In the genomic region with DNA sequence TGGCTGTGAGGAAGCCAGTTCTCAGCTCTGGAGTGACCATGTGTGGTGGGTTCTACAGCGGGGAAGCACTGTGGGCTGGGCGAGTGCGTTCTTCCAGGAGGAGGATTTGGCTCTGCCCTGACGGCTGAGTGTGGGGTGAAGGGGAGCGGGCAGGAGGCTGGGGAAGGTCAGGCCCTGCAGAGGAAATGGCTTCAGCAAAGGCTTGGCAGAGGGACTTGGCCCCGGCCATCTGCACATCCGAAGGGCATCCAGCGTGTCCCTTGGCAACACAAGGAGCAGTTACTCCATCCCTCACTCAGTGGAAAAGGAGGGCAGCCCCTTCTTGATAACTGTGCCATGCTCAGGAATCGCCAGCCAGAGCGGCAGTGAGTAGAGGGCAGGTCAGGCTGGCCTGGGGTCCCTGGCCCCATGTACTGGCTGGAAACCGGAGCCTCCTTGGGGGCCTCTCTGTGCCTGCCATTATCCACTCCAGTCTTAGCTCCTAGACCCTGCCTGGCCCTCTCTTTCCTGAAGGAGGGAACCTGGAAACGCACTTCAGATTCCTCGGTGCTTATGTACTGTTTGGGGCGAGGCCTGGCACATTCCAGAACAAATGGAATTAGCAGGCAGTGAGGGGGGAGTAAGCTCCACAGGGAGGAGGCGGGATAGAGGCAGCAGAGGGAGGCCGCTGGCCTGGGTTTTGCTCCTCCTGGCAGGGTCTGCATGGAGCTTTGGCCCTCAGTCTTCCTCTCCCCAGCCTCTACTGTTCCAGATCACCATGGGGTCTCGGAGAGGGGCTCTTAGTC, we compare ENCODE assay signal across 10 cellular contexts.
DNase-seq lines count a peak whose midpoint lies in the region; ATAC-seq and TF ChIP-seq lines count a peak whose summit lies in the region.
"Had no signal": no experiment of that assay in that cellular context is flagged by ENCODE, and none has a peak within 500 bp of the region (broad histone marks: within the 10 kb centered on the region; RNA-seq: fewer than 3 reads in every experiment).

No MANE protein-coding gene starts in this region.

- peaks cover 31% of the 10 kb centered on the region for H3K27me3 Mint-ChIP-seq in stimulated activated naive CD8-positive, alpha-beta T cell treated with anti-CD3 and anti-CD28 coated beads, Interleukin-15, amount 100 ng/mL, for 72 hours
- peaks cover 19% of the 10 kb centered on the region for H3K27me3 Mint-ChIP-seq in activated T-helper 1 cell treated with anti-CD3 and anti-CD28 coated beads, Interleukin-12 subunit alpha, Interleukin-12 subunit beta, Interleukin-2, Interleukin-4 antibody, amounts not matched to agents 30 ng/mL and 10 ng/mL and 1 ng/mL, durations not matched to agents 14 hours and 24 hours and 36 hours (ENCODE audit: insufficient read depth)
- H3K27me3 Mint-ChIP-seq: activated naive CD4-positive, alpha-beta T cell treated with anti-CD3 and anti-CD28 coated beads, Interleukin-2, amount 50 U/mL, for 24 hours had no signal

- WGBS in body of pancreas, 2 donors: 73% methylated on average over 10 to 17 of the region's 17 CpGs

- no peak overlapping the region for H3K4me3 ChIP-seq in body of pancreas
- H3K4me3 ChIP-seq in retinal pigment epithelial cell (ENCODE audit: low read length): no peak overlapping the region

- H3K36me3 ChIP-seq in body of pancreas (replicated peaks in 1 of 2; ENCODE audit: insufficient read depth in 1 of 2, low read depth in 2 of 2): no peaks in the 10 kb centered on the region

- intact Hi-C loops in body of pancreas (cut with DNase I): no loop called here
- intact Hi-C loops in activated T-helper 1 cell treated with anti-CD3 and anti-CD28 coated beads, Interleukin-12 subunit alpha, Interleukin-12 subunit beta, Interleukin-2, Interleukin-4 antibody, amounts not matched to agents 30 ng/mL and 10 ng/mL and 1 ng/mL, durations not matched to agents 14 hours and 24 hours and 36 hours (cut with micrococcal nuclease): no loop called here

- H3K27me3 ChIP-seq in body of pancreas: no peaks in the 10 kb centered on the region

- peak overlapping the region in 3 of 4 donors; percentile 31 to 53 (median 50) for H3K27ac ChIP-seq in body of pancreas

- no peaks in the 10 kb centered on the region for H3K36me3 Mint-ChIP-seq in activated T-helper 1 cell treated with anti-CD3 and anti-CD28 coated beads, Interleukin-12 subunit alpha, Interleukin-12 subunit beta, Interleukin-2, Interleukin-4 antibody, amounts not matched to agents 30 ng/mL and 10 ng/mL and 1 ng/mL, durations not matched to agents 14 hours and 24 hours and 36 hours (ENCODE audit: low read depth)
- H3K36me3 Mint-ChIP-seq: activated naive CD4-positive, alpha-beta T cell treated with anti-CD3 and anti-CD28 coated beads, Interleukin-2, amount 50 U/mL, for 24 hours had no signal

- DNase-seq in EL: peak; percentile 57
- DNase-seq in body of pancreas: peak in 3 of 4 donors; percentile 23 to 64 (median 54)
- peak; percentile 59 for DNase-seq in hepatic stellate cell (ENCODE audit: low spot score)
- peak; percentile 86 for DNase-seq in retinal pigment epithelial cell (ENCODE audit: low read depth)
- DNase-seq in stimulated activated naive CD8-positive, alpha-beta T cell treated with anti-CD3 and anti-CD28 coated beads, Interleukin-15, amount 100 ng/mL, for 72 hours: no peak
- DNase-seq in NCI-H1694 (lab: John Stamatoyannopoulos, UW): no peak
- no peak for DNase-seq in activated T-helper 1 cell treated with anti-CD3 and anti-CD28 coated beads, Interleukin-12 subunit alpha, Interleukin-12 subunit beta, Interleukin-2, Interleukin-4 antibody, amounts not matched to agents 30 ng/mL and 10 ng/mL and 1 ng/mL, durations not matched to agents 14 hours and 24 hours and 36 hours (ENCODE audit: low spot score)
- DNase-seq: NCI-H1092 had no signal

- TF ChIP-seq POLR2A in body of pancreas (IDR thresholded peaks at IDR 0.05): peak; percentile 13 to 20 (median 14)

- H3K4me3 Mint-ChIP-seq in stimulated activated naive CD8-positive, alpha-beta T cell treated with anti-CD3 and anti-CD28 coated beads, Interleukin-15, amount 100 ng/mL, for 72 hours: no peak overlapping the region
- H3K4me3 Mint-ChIP-seq in activated T-helper 1 cell treated with anti-CD3 and anti-CD28 coated beads, Interleukin-12 subunit alpha, Interleukin-12 subunit beta, Interleukin-2, Interleukin-4 antibody, amounts not matched to agents 30 ng/mL and 10 ng/mL and 1 ng/mL, durations not matched to agents 14 hours and 24 hours and 36 hours: no peak overlapping the region
- H3K4me3 Mint-ChIP-seq: activated naive CD4-positive, alpha-beta T cell treated with anti-CD3 and anti-CD28 coated beads, Interleukin-2, amount 50 U/mL, for 24 hours had no signal

- H3K4me1 ChIP-seq in body of pancreas: peaks cover 36% of the 10 kb centered on the region

- H3K4me1 Mint-ChIP-seq in stimulated activated naive CD8-positive, alpha-beta T cell treated with anti-CD3 and anti-CD28 coated beads, Interleukin-15, amount 100 ng/mL, for 72 hours: peaks cover 9% of the 10 kb centered on the region
- no peaks in the 10 kb centered on the region for H3K4me1 Mint-ChIP-seq in activated T-helper 1 cell treated with anti-CD3 and anti-CD28 coated beads, Interleukin-12 subunit alpha, Interleukin-12 subunit beta, Interleukin-2, Interleukin-4 antibody, amounts not matched to agents 30 ng/mL and 10 ng/mL and 1 ng/mL, durations not matched to agents 14 hours and 24 hours and 36 hours (ENCODE audit: low read depth)
- H3K4me1 Mint-ChIP-seq: activated naive CD4-positive, alpha-beta T cell treated with anti-CD3 and anti-CD28 coated beads, Interleukin-2, amount 50 U/mL, for 24 hours had no signal

- peak in 1 of 7 experiments; percentile 8 for TF ChIP-seq CTCF in body of pancreas (IDR thresholded peaks at IDR 0.05)
- no peak for TF ChIP-seq CTCF in retinal pigment epithelial cell (conservative IDR thresholded peaks at IDR 0.05; ENCODE audit: low read depth, low read length)

- H3K9me3 ChIP-seq in body of pancreas: no peaks in the 10 kb centered on the region

- peak; percentile 76 for ATAC-seq in body of pancreas
- ATAC-seq in stimulated activated naive CD8-positive, alpha-beta T cell treated with anti-CD3 and anti-CD28 coated beads, Interleukin-15, amount 100 ng/mL, for 72 hours: no peak
- no peak for ATAC-seq in GM21515 (IDR thresholded peaks at IDR 0.05; ENCODE audit: unreplicated experiment)

- no peaks in the 10 kb centered on the region for H3K9me3 Mint-ChIP-seq in stimulated activated naive CD8-positive, alpha-beta T cell treated with anti-CD3 and anti-CD28 coated beads, Interleukin-15, amount 100 ng/mL, for 72 hours
- H3K9me3 Mint-ChIP-seq in activated T-helper 1 cell treated with anti-CD3 and anti-CD28 coated beads, Interleukin-12 subunit alpha, Interleukin-12 subunit beta, Interleukin-2, Interleukin-4 antibody, amounts not matched to agents 30 ng/mL and 10 ng/mL and 1 ng/mL, durations not matched to agents 14 hours and 24 hours and 36 hours: no peaks in the 10 kb centered on the region
- H3K9me3 Mint-ChIP-seq: activated naive CD4-positive, alpha-beta T cell treated with anti-CD3 and anti-CD28 coated beads, Interleukin-2, amount 50 U/mL, for 24 hours had no signal

- no peak overlapping the region for H3K27ac Mint-ChIP-seq in stimulated activated naive CD8-positive, alpha-beta T cell treated with anti-CD3 and anti-CD28 coated beads, Interleukin-15, amount 100 ng/mL, for 72 hours
- H3K27ac Mint-ChIP-seq in activated T-helper 1 cell treated with anti-CD3 and anti-CD28 coated beads, Interleukin-12 subunit alpha, Interleukin-12 subunit beta, Interleukin-2, Interleukin-4 antibody, amounts not matched to agents 30 ng/mL and 10 ng/mL and 1 ng/mL, durations not matched to agents 14 hours and 24 hours and 36 hours: no peak overlapping the region
- H3K27ac Mint-ChIP-seq: activated naive CD4-positive, alpha-beta T cell treated with anti-CD3 and anti-CD28 coated beads, Interleukin-2, amount 50 U/mL, for 24 hours had no signal

Comparison
In these comparisons a context has a peak if more than half of its experiments do, and no peak if none do; other contexts are left out.
1. DNase-seq: peak in EL (single experiment), body of pancreas (3 of 4), hepatic stellate cell (single experiment) and retinal pigment epithelial cell (single experiment); none in stimulated activated naive CD8-positive, alpha-beta T cell treated with anti-CD3 and anti-CD28 coated beads, Interleukin-15, amount 100 ng/mL, for 72 hours (0 of 2), NCI-H1694 (single experiment) and activated T-helper 1 cell treated with anti-CD3 and anti-CD28 coated beads, Interleukin-12 subunit alpha, Interleukin-12 subunit beta, Interleukin-2, Interleukin-4 antibody, amounts not matched to agents 30 ng/mL and 10 ng/mL and 1 ng/mL, durations not matched to agents 14 hours and 24 hours and 36 hours (single experiment).